ENCODE assay signal across 24 cellular contexts in the genomic region with DNA sequence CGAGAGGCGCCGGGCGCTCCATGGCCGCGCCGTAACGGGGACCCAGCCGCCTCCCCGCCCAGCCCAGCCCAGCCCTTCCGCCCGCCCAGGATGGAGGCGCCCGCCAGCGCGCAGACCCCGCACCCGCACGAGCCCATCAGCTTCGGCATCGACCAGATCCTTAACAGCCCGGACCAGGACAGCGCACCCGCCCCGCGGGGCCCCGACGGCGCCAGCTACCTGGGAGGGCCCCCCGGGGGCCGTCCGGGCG. TPM values are rescaled to one million over a fixed set of nuclear protein-coding genes. Genes with fewer than 3 reads are reported as not detected.
DNase-seq lines count a peak whose midpoint lies in the region; ATAC-seq and TF ChIP-seq lines count a peak whose summit lies in the region.
"Had no signal": no experiment of that assay in that cellular context is flagged by ENCODE, and none has a peak within 500 bp of the region (broad histone marks: within the 10 kb centered on the region; RNA-seq: fewer than 3 reads in every experiment).

No MANE protein-coding gene starts in this region.

- CTCF ChIA-PET in WTC11 (lab: Charles Lee) = interaction anchor here (0.9 to 3.3 kb wide), 12 partner anchors 9 to 678 kb away, joined by 3 to 40 read pairs (median 4); no protein-coding TSS in a partner anchor

- ATAC-seq in activated naive CD8-positive, alpha-beta T cell treated with anti-CD3 and anti-CD28 coated beads, Interleukin-2, amount 10 ng/mL, durations not matched to agents 7 days and 5 days (ENCODE audit: low read depth) = no peak
- ATAC-seq in WTC11 (no peak; the same call in 1 of the 2 replicates), HG03469 (IDR thresholded peaks at IDR 0.05; ENCODE audit: unreplicated experiment) (no peak)
- ATAC-seq in stimulated activated naive CD8-positive, alpha-beta T cell treated with anti-CD3 and anti-CD28 coated beads, Interleukin-15, amount 100 ng/mL, for 72 hours = peak; percentile 21
- ATAC-seq: activated naive CD4-positive, alpha-beta T cell treated with anti-CD3 and anti-CD28 coated beads, Interleukin-2, amount 50 U/mL, for 72 hours; activated T-helper 17 cell treated with anti-CD3 and anti-CD28 coated beads, Interleukin-2, amount 50 U/mL, for 72 hours; GM12878 had no signal

- TF ChIP-seq CTCF in WTC11 (IDR thresholded peaks at IDR 0.05) (no peak), GM13976 (IDR thresholded peaks at IDR 0.05; ENCODE audit: borderline replicate concordance, control extremely low read depth, extremely low read depth, insufficient read depth, missing control alignments) (no peak)

- no peak overlapping the region for H3K4me3 Mint-ChIP-seq in activated naive CD8-positive, alpha-beta T cell treated with anti-CD3 and anti-CD28 coated beads, Interleukin-2, amount 10 ng/mL, durations not matched to agents 7 days and 5 days
- H3K4me3 Mint-ChIP-seq in activated naive CD8-positive, alpha-beta T cell treated with anti-CD3 and anti-CD28 coated beads for 36 hours = no peak overlapping the region
- H3K4me3 Mint-ChIP-seq in WTC11 = peak overlapping the region; percentile 64
- H3K4me3 Mint-ChIP-seq in stimulated activated naive CD8-positive, alpha-beta T cell treated with anti-CD3 and anti-CD28 coated beads, Interleukin-15, amount 100 ng/mL, for 72 hours = no peak overlapping the region
- H3K4me3 Mint-ChIP-seq: activated T-helper 17 cell treated with anti-CD3 and anti-CD28 coated beads, Interleukin-2, amount 50 U/mL, for 72 hours had no signal

- H3K36me3 Mint-ChIP-seq in activated naive CD8-positive, alpha-beta T cell treated with anti-CD3 and anti-CD28 coated beads, Interleukin-2, amount 10 ng/mL, durations not matched to agents 7 days and 5 days = peaks cover 2% of the 10 kb centered on the region
- H3K36me3 Mint-ChIP-seq in activated naive CD8-positive, alpha-beta T cell treated with anti-CD3 and anti-CD28 coated beads for 36 hours = no peaks in the 10 kb centered on the region
- H3K36me3 Mint-ChIP-seq in WTC11 = no peaks in the 10 kb centered on the region
- H3K36me3 Mint-ChIP-seq: CD4-positive, alpha-beta memory T cell had no signal

- peaks cover 20% of the 10 kb centered on the region for H3K4me1 Mint-ChIP-seq in activated naive CD8-positive, alpha-beta T cell treated with anti-CD3 and anti-CD28 coated beads, Interleukin-2, amount 10 ng/mL, durations not matched to agents 7 days and 5 days
- H3K4me1 Mint-ChIP-seq in activated naive CD8-positive, alpha-beta T cell treated with anti-CD3 and anti-CD28 coated beads for 36 hours = peaks cover 21% of the 10 kb centered on the region
- peaks cover 37% of the 10 kb centered on the region for H3K4me1 Mint-ChIP-seq in WTC11
- H3K4me1 Mint-ChIP-seq in stimulated activated naive CD8-positive, alpha-beta T cell treated with anti-CD3 and anti-CD28 coated beads, Interleukin-15, amount 100 ng/mL, for 72 hours = peaks cover 54% of the 10 kb centered on the region

- peak overlapping the region; percentile 34; the same call in 1 of the 2 replicates for H3K4me3 ChIP-seq in iPS-18c (ENCODE audit: insufficient read depth, low read depth, low read length)
- H3K4me3 ChIP-seq: GM12878, mucosa of descending colon, PC-9, upper lobe of left lung had no signal

- in situ Hi-C loops in GM13976 (cut with MboI; ENCODE audit: low sequenced_read_pairs, unreplicated experiment) = no loop called here

- POLR2A ChIA-PET in activated naive CD8-positive, alpha-beta T cell treated with anti-CD3 and anti-CD28 coated beads, Interleukin-2, amount 10 ng/mL, durations not matched to agents 7 days and 5 days (lab: Charles Lee) = no interaction called here
- POLR2A ChIA-PET in WTC11 (lab: Charles Lee) = interaction anchor here (0.8 to 1.3 kb wide), 3 partner anchors 9 to 27 kb away, joined by 4 to 8 read pairs (median 4); no protein-coding TSS in a partner anchor

- DNase-seq in activated naive CD8-positive, alpha-beta T cell treated with anti-CD3 and anti-CD28 coated beads, Interleukin-2, amount 10 ng/mL, durations not matched to agents 7 days and 5 days = peak; percentile 37
- no peak for DNase-seq in activated naive CD8-positive, alpha-beta T cell treated with anti-CD3 and anti-CD28 coated beads for 36 hours
- DNase-seq in WTC11 (ENCODE audit: low spot score) = no peak
- no peak for DNase-seq in stimulated activated naive CD8-positive, alpha-beta T cell treated with anti-CD3 and anti-CD28 coated beads, Interleukin-15, amount 100 ng/mL, for 72 hours
- DNase-seq in GM13976 (ENCODE audit: low spot score) = no peak
- DNase-seq in SHP77 treated with DMSO at 0.1 percent for 48 hours (lab: John Stamatoyannopoulos, UW) = no peak
- DNase-seq: 8988T; activated CD4-positive, alpha-beta T cell treated with anti-CD3 and anti-CD28 coated beads for 48 hours; CD4-positive, alpha-beta memory T cell; effector memory CD4-positive, alpha-beta T cell; esophagus squamous epithelium; PC-9; SIG-M5 had no signal

- peaks cover 2% of the 10 kb centered on the region for H3K9me3 ChIP-seq in iPS-18c (ENCODE audit: control insufficient read depth, insufficient read depth, low read length)
- H3K9me3 ChIP-seq: esophagus squamous epithelium, mucosa of descending colon, upper lobe of left lung had no signal

- H3K27ac Mint-ChIP-seq in activated naive CD8-positive, alpha-beta T cell treated with anti-CD3 and anti-CD28 coated beads, Interleukin-2, amount 10 ng/mL, durations not matched to agents 7 days and 5 days = no peak overlapping the region
- no peak overlapping the region for H3K27ac Mint-ChIP-seq in activated naive CD8-positive, alpha-beta T cell treated with anti-CD3 and anti-CD28 coated beads for 36 hours
- no peak overlapping the region for H3K27ac Mint-ChIP-seq in WTC11
- H3K27ac Mint-ChIP-seq in stimulated activated naive CD8-positive, alpha-beta T cell treated with anti-CD3 and anti-CD28 coated beads, Interleukin-15, amount 100 ng/mL, for 72 hours = no peak overlapping the region
- H3K27ac Mint-ChIP-seq: activated T-helper 17 cell treated with anti-CD3 and anti-CD28 coated beads, Interleukin-2, amount 50 U/mL, for 72 hours; CD4-positive, alpha-beta memory T cell had no signal

- no peaks in the 10 kb centered on the region for H3K9me3 Mint-ChIP-seq in activated naive CD8-positive, alpha-beta T cell treated with anti-CD3 and anti-CD28 coated beads, Interleukin-2, amount 10 ng/mL, durations not matched to agents 7 days and 5 days
- no peaks in the 10 kb centered on the region for H3K9me3 Mint-ChIP-seq in activated naive CD8-positive, alpha-beta T cell treated with anti-CD3 and anti-CD28 coated beads for 36 hours
- H3K9me3 Mint-ChIP-seq in WTC11 = no peaks in the 10 kb centered on the region
- H3K9me3 Mint-ChIP-seq in stimulated activated naive CD8-positive, alpha-beta T cell treated with anti-CD3 and anti-CD28 coated beads, Interleukin-15, amount 100 ng/mL, for 72 hours = no peaks in the 10 kb centered on the region
- H3K9me3 Mint-ChIP-seq: activated naive CD4-positive, alpha-beta T cell treated with anti-CD3 and anti-CD28 coated beads, Interleukin-2, amount 50 U/mL, for 72 hours; activated T-helper 17 cell treated with anti-CD3 and anti-CD28 coated beads, Interleukin-2, amount 50 U/mL, for 72 hours had no signal

- H3K27me3 Mint-ChIP-seq in activated naive CD8-positive, alpha-beta T cell treated with anti-CD3 and anti-CD28 coated beads, Interleukin-2, amount 10 ng/mL, durations not matched to agents 7 days and 5 days = peaks cover 74% of the 10 kb centered on the region
- peaks cover 88% of the 10 kb centered on the region for H3K27me3 Mint-ChIP-seq in activated naive CD8-positive, alpha-beta T cell treated with anti-CD3 and anti-CD28 coated beads for 36 hours
- H3K27me3 Mint-ChIP-seq in WTC11 (ENCODE audit: low read depth) = peaks cover 98% of the 10 kb centered on the region
- H3K27me3 Mint-ChIP-seq in stimulated activated naive CD8-positive, alpha-beta T cell treated with anti-CD3 and anti-CD28 coated beads, Interleukin-15, amount 100 ng/mL, for 72 hours = peaks cover 94% of the 10 kb centered on the region

TF ChIP-seq in WTC11, 78 proteins besides CTCF, POLR2A, EP300 and RAD21:
- TF ChIP-seq SP1 (CRISPR knock-in tag; conservative IDR thresholded peaks at IDR 0.05) (0 out of 2 replicates have a peak, but pooled peaks have one; percentile 9), ZNF263 (CRISPR knock-in tag; IDR thresholded peaks at IDR 0.05; ENCODE audit: low read depth) (no peak)

RNA-seq across cellular contexts. Expression of a gene that starts 0.2 kb away (rescaled TPM):
- total RNA-seq in activated naive CD8-positive, alpha-beta T cell treated with anti-CD3 and anti-CD28 coated beads, Interleukin-2, amount 10 ng/mL, durations not matched to agents 7 days and 5 days = not detected
- total RNA-seq in activated naive CD8-positive, alpha-beta T cell treated with anti-CD3 and anti-CD28 coated beads for 36 hours = not detected
- total RNA-seq in WTC11 (2021) = 0.11 to 0.16 TPM in 2 of 3 replicates, not detected in the other
- total RNA-seq: activated naive CD4-positive, alpha-beta T cell treated with anti-CD3 and anti-CD28 coated beads, Interleukin-2, amount 50 U/mL, for 72 hours; activated T-helper 17 cell treated with anti-CD3 and anti-CD28 coated beads, Interleukin-2, amount 50 U/mL, for 72 hours; CD4-positive, alpha-beta memory T cell; esophagus squamous epithelium; GM12878; liver; M059J; mucosa of descending colon; omental fat pad; PC-9; T-helper 1 cell treated with Interleukin-12 subunit alpha and Interleukin-12 subunit beta and Interleukin-4 antibody, amounts not matched to agents 30 ng/mL and 1 ng/mL, for 36 hours; upper lobe of left lung had no signal
